ENCODE assay signal across 28 cellular contexts in genomic region chr12:32104572-32105355, GRCh38. TPM values are rescaled to one million over a fixed set of nuclear protein-coding genes. Genes with fewer than 3 reads are reported as not detected.
A peak's percentile ranks its signal among the peaks of the same experiment; 100 is the strongest.
DNase-seq lines count a peak whose midpoint lies in the region; ATAC-seq, FAIRE-seq and TF ChIP-seq lines count a peak whose summit lies in the region.
"Had no signal": no experiment of that assay in that cellular context is flagged by ENCODE, and none has a peak within 500 bp of the region (broad histone marks: within the 10 kb centered on the region; RNA-seq: fewer than 3 reads in every experiment).

No MANE protein-coding gene starts in this region.

- in situ Hi-C loops in K562 (cut with MboI): no loop called here

- ATAC-seq in natural killer cell (no peak), K562 (no peak), GM19467 (IDR thresholded peaks at IDR 0.05; ENCODE audit: unreplicated experiment) (no peak)
- ATAC-seq in natural killer cell treated with Interleukin-12 subunit alpha and Interleukin-12 subunit beta and Interleukin-15 and Interleukin-18, amount 100 ng/mL, for 72 hours: no peak
- ATAC-seq: activated T-cell treated with anti-CD3 and anti-CD28 coated beads, Interleukin-2, amount 50 U/mL, for 72 hours; GM12878; stimulated activated memory B cell treated with anti-CD40 and anti-IgM and Interleukin-4, amounts not matched to agents 10 μg/mL and 1 μg/mL and 100 μg/mL, for 72 hours; T-cell had no signal

- H3K4me3 ChIP-seq in K562 (no peak overlapping the region), mesenchymal stem cell (ENCODE audit: insufficient read depth in 1 of 2, low read depth in 1 of 2, low read length in 2 of 2) (no peak overlapping the region)
- H3K4me3 ChIP-seq: GM12878, prostate gland, SJCRH30, testis had no signal

- no peak overlapping the region for H2BK120ac ChIP-seq in mesenchymal stem cell (ENCODE audit: low read depth, low read length)

- H3K27ac ChIP-seq in K562 (ENCODE audit: extremely low read depth, low read depth, low read length): no peak overlapping the region
- no peak overlapping the region for H3K27ac ChIP-seq in mesenchymal stem cell (ENCODE audit: low read length, poor library complexity, severe bottlenecking)
- H3K27ac ChIP-seq: prostate gland, SJCRH30, testis had no signal

- H3K18ac ChIP-seq in mesenchymal stem cell (ENCODE audit: low read depth in 1 of 2, low read length in 2 of 2): no peak overlapping the region

- H2BK5ac ChIP-seq in mesenchymal stem cell (ENCODE audit: low read depth, low read length, poor library complexity, severe bottlenecking): no peak overlapping the region

- CTCF ChIA-PET in K562 (lab: Yijun Ruan, JAX; ENCODE audit: low intra/inter-chr PET ratio): no interaction called here

- H3K14ac ChIP-seq in mesenchymal stem cell (ENCODE audit: low read length in 2 of 2): no peak overlapping the region

- no peak for TF ChIP-seq CTCF in natural killer cell (IDR thresholded peaks at IDR 0.05)
- no peak for TF ChIP-seq CTCF in K562 (IDR thresholded peaks at IDR 0.05 in 2 of 3, conservative IDR thresholded peaks at IDR 0.05 in 1 of 3; ENCODE audit: insufficient read depth in 2 of 3, low read depth in 1 of 3, low read length in 3 of 3)
- TF ChIP-seq CTCF in type B pancreatic cell (conservative IDR thresholded peaks at IDR 0.05): no peak

- TF ChIP-seq EP300 in K562 (IDR thresholded peaks at IDR 0.05; ENCODE audit: low read length): peak; percentile 12; the same call in 1 of the 2 replicates

- TF ChIP-seq RAD21 in K562 (CRISPR knock-in tag; conservative IDR thresholded peaks at IDR 0.05 in 1 of 2, IDR thresholded peaks at IDR 0.05 in 1 of 2): no peak

- no peak overlapping the region for H3K23ac ChIP-seq in mesenchymal stem cell (ENCODE audit: low read length in 2 of 2)

- no peaks in the 10 kb centered on the region for H3K36me3 ChIP-seq in K562 (ENCODE audit: control insufficient read depth, insufficient read depth, low read length)
- H3K36me3 ChIP-seq in mesenchymal stem cell (ENCODE audit: control insufficient read depth in 1 of 2, insufficient read depth in 2 of 2, low read depth in 1 of 2, low read length in 2 of 2): no peaks in the 10 kb centered on the region
- H3K36me3 ChIP-seq: prostate gland, SJCRH30 had no signal

- no TSS peak for BruUV-seq in K562 (replicated peaks; lab: Mats Ljungman, UMichigan)

- H3K9me3 ChIP-seq in K562 (replicated peaks; ENCODE audit: control insufficient read depth, insufficient read depth, low read depth, low read length) (no peaks in the 10 kb centered on the region), mesenchymal stem cell (ENCODE audit: control insufficient read depth, low read length) (no peaks in the 10 kb centered on the region)
- H3K9me3 ChIP-seq: prostate gland, SJCRH30, testis had no signal

- H3K4me3 Mint-ChIP-seq in natural killer cell (peak overlapping the region; percentile 30), type B pancreatic cell (peak overlapping the region; percentile 73)
- no peak overlapping the region for H3K4me3 Mint-ChIP-seq in natural killer cell treated with Interleukin-12 subunit alpha and Interleukin-12 subunit beta and Interleukin-15 and Interleukin-18, amount 100 ng/mL, for 72 hours

- no peaks in the 10 kb centered on the region for H3K9me1 ChIP-seq in K562 (ENCODE audit: control insufficient read depth, insufficient read depth, low read length)

- no peak overlapping the region for H3K9ac ChIP-seq in K562 (ENCODE audit: insufficient read depth in 1 of 2, low read depth in 2 of 2, low read length in 2 of 2)
- H3K9ac ChIP-seq in mesenchymal stem cell (ENCODE audit: low read length): no peak overlapping the region

- H3K4me1 ChIP-seq in K562 (replicated peaks in 1 of 2; ENCODE audit: control insufficient read depth in 2 of 2, insufficient read depth in 2 of 2, low read length in 2 of 2) (peaks cover 19 to 21% of the 10 kb centered on the region in 2 experiments; a peak in 4 of 5 replicates), mesenchymal stem cell (ENCODE audit: control insufficient read depth, insufficient read depth, low read depth, low read length) (peaks cover 5% of the 10 kb centered on the region)
- H3K4me1 ChIP-seq: prostate gland, SJCRH30 had no signal

- H2AK5ac ChIP-seq in mesenchymal stem cell (ENCODE audit: low read length, severe bottlenecking): peak overlapping the region; percentile 57

- H3K27me3 Mint-ChIP-seq in natural killer cell (ENCODE audit: low read depth in 2 of 2): peaks cover 0 to 8% of the 10 kb centered on the region in 2 donors
- H3K27me3 Mint-ChIP-seq in natural killer cell treated with Interleukin-12 subunit alpha and Interleukin-12 subunit beta and Interleukin-15 and Interleukin-18, amount 100 ng/mL, for 72 hours: peaks cover 7 to 9% of the 10 kb centered on the region in 2 donors
- peaks cover 26% of the 10 kb centered on the region for H3K27me3 Mint-ChIP-seq in type B pancreatic cell
- H3K27me3 Mint-ChIP-seq: activated naive CD4-positive, alpha-beta T cell treated with anti-CD3 and anti-CD28 coated beads, Interleukin-2, amount 50 U/mL, for 24 hours; central memory CD8-positive, alpha-beta T cell; stimulated activated memory B cell treated with anti-CD40 and anti-IgM and Interleukin-4, amounts not matched to agents 10 μg/mL and 1 μg/mL and 100 μg/mL, for 72 hours; T-cell had no signal

- no peak overlapping the region for H3K27ac Mint-ChIP-seq in natural killer cell
- H3K27ac Mint-ChIP-seq in natural killer cell treated with Interleukin-12 subunit alpha and Interleukin-12 subunit beta and Interleukin-15 and Interleukin-18, amount 100 ng/mL, for 72 hours: no peak overlapping the region
- H3K27ac Mint-ChIP-seq in type B pancreatic cell: peak overlapping the region; percentile 24
- H3K27ac Mint-ChIP-seq: activated naive CD4-positive, alpha-beta T cell treated with anti-CD3 and anti-CD28 coated beads, Interleukin-2, amount 50 U/mL, for 24 hours had no signal

- H3K4me2 ChIP-seq in K562 (ENCODE audit: insufficient read depth, low read length): no peak overlapping the region; the same call in 1 of the 2 replicates
- H3K4me2 ChIP-seq in mesenchymal stem cell (ENCODE audit: low read length, poor library complexity, severe bottlenecking): no peak overlapping the region

- no peak for FAIRE-seq in K562 (lab: Jason Lieb, UNC)
- FAIRE-seq: astrocyte, frontal cortex, GM12878, HTR-8/SVneo, RCC 7860, small intestine had no signal

- H2AFZ ChIP-seq in K562 (ENCODE audit: low read depth, low read length) (no peak overlapping the region), mesenchymal stem cell (ENCODE audit: low read depth, low read length) (no peak overlapping the region)

- H3K36me3 Mint-ChIP-seq in natural killer cell: no peaks in the 10 kb centered on the region
- H3K36me3 Mint-ChIP-seq in natural killer cell treated with Interleukin-12 subunit alpha and Interleukin-12 subunit beta and Interleukin-15 and Interleukin-18, amount 100 ng/mL, for 72 hours: peaks cover 5% of the 10 kb centered on the region
- H3K36me3 Mint-ChIP-seq in type B pancreatic cell: peaks cover 13% of the 10 kb centered on the region
- H3K36me3 Mint-ChIP-seq: CD14-positive monocyte; stimulated activated memory B cell treated with anti-CD40 and anti-IgM and Interleukin-4, amounts not matched to agents 10 μg/mL and 1 μg/mL and 100 μg/mL, for 72 hours; T-cell had no signal

- intact Hi-C loops in natural killer cell (cut with micrococcal nuclease): no loop called here
- intact Hi-C loops in K562 (cut with micrococcal nuclease): loop anchor here (5.0 kb wide), 1 partner anchor 203 kb away; no protein-coding TSS in a partner anchor

- H2BK12ac ChIP-seq in mesenchymal stem cell (ENCODE audit: low read length in 2 of 2): no peak overlapping the region

- no peaks in the 10 kb centered on the region for H3K79me1 ChIP-seq in mesenchymal stem cell (replicated peaks; ENCODE audit: low read length, poor library complexity, severe bottlenecking)

- H3K4me1 Mint-ChIP-seq in natural killer cell (peaks cover 28 to 30% of the 10 kb centered on the region in 2 donors), type B pancreatic cell (ENCODE audit: unreplicated experiment) (no peaks in the 10 kb centered on the region)
- H3K4me1 Mint-ChIP-seq in natural killer cell treated with Interleukin-12 subunit alpha and Interleukin-12 subunit beta and Interleukin-15 and Interleukin-18, amount 100 ng/mL, for 72 hours (ENCODE audit: low read depth in 2 of 2): peaks cover 26% of the 10 kb centered on the region in 2 donors

- DNase-seq in natural killer cell (no peak), K562 (ENCODE audit: extremely low read depth in 1 of 4, low spot score in 3 of 4) (peak; percentile 30 to 53 (median 37)), mesenchymal stem cell (no peak), type B pancreatic cell (ENCODE audit: extremely low spot score, unreplicated experiment) (no peak), HPDE6-E6E7 (ENCODE audit: extremely low spot score) (no peak), NCI-H2171 (lab: John Stamatoyannopoulos, UW) (no peak)
- DNase-seq in natural killer cell treated with Interleukin-12 subunit alpha and Interleukin-12 subunit beta and Interleukin-15 and Interleukin-18, amount 100 ng/mL, for 72 hours (ENCODE audit: low spot score): no peak
- DNase-seq: activated CD4-positive, alpha-beta T cell treated with anti-CD3 and anti-CD28 coated beads for 4 hours; activated T-cell treated with anti-CD3 and anti-CD28 coated beads, Interleukin-2, amount 50 U/mL, for 72 hours; DMS79; Kasumi-1; NCI-H1092; NCI-H2029; SJCRH30; small intestine; T-cell; testis had no signal

- no peak for TF ChIP-seq POLR2A in K562 (conservative IDR thresholded peaks at IDR 0.05)

- POLR2A ChIA-PET in K562 (lab: Yijun Ruan, JAX): interaction anchor here (0.6 kb wide), 1 partner anchor 86 kb away, joined by 3 read pairs; no protein-coding TSS in a partner anchor

- H4K20me1 ChIP-seq in K562 (replicated peaks; ENCODE audit: control insufficient read depth, insufficient read depth, low read length): 0 out of 2 replicates have a peak, but pooled peaks cover 3% of the 10 kb centered on the region

- H3K4ac ChIP-seq in mesenchymal stem cell (ENCODE audit: low read depth in 1 of 2, low read length in 2 of 2): no peak overlapping the region

- H3K9me3 Mint-ChIP-seq in natural killer cell: no peaks in the 10 kb centered on the region
- H3K9me3 Mint-ChIP-seq in natural killer cell treated with Interleukin-12 subunit alpha and Interleukin-12 subunit beta and Interleukin-15 and Interleukin-18, amount 100 ng/mL, for 72 hours: no peaks in the 10 kb centered on the region
- no peaks in the 10 kb centered on the region for H3K9me3 Mint-ChIP-seq in type B pancreatic cell
- H3K9me3 Mint-ChIP-seq: activated naive CD4-positive, alpha-beta T cell treated with anti-CD3 and anti-CD28 coated beads, Interleukin-2, amount 50 U/mL, for 24 hours; activated T-cell treated with anti-CD3 and anti-CD28 coated beads, Interleukin-2, amount 50 U/mL, for 72 hours; CD14-positive monocyte; central memory CD8-positive, alpha-beta T cell; stimulated activated memory B cell treated with anti-CD40 and anti-IgM and Interleukin-4, amounts not matched to agents 10 μg/mL and 1 μg/mL and 100 μg/mL, for 72 hours; T-cell had no signal

- no peak overlapping the region for H2BK15ac ChIP-seq in mesenchymal stem cell (ENCODE audit: low read depth, poor library complexity, severe bottlenecking)

- H4K8ac ChIP-seq in mesenchymal stem cell (ENCODE audit: low read length): no peak overlapping the region

- H3K27me3 ChIP-seq in K562 (ENCODE audit: control insufficient read depth in 2 of 2, insufficient read depth in 2 of 2, low read length in 2 of 2): no peaks in the 10 kb centered on the region
- no peaks in the 10 kb centered on the region for H3K27me3 ChIP-seq in mesenchymal stem cell (ENCODE audit: control insufficient read depth in 1 of 2, insufficient read depth in 1 of 2, low read length in 2 of 2)
- H3K27me3 ChIP-seq: SJCRH30, testis had no signal

- H4K91ac ChIP-seq in mesenchymal stem cell (ENCODE audit: low read length): no peak overlapping the region

- 28% methylated on average over 11 of the region's 11 CpGs for whole genome bisulfite sequencing in K562 (ENCODE audit: insufficient coverage, low coverage, missing lambda C conversion rate)
- 74% methylated on average over 7 of the region's 11 CpGs for WGBS in mesenchymal stem cell

- H3K79me2 ChIP-seq in K562 (ENCODE audit: control insufficient read depth, insufficient read depth, low read length): peaks cover 25% of the 10 kb centered on the region

RNA-seq across cellular contexts. Expression of gene BICD1, which starts 1.9 kb away (rescaled TPM):
- total RNA-seq in natural killer cell: 10 to 100 TPM in 2 of 3 donors, 1 to 10 TPM in 1; 10.0 to 16.0 (median 15.5) TPM
- total RNA-seq in natural killer cell treated with Interleukin-12 subunit alpha and Interleukin-12 subunit beta and Interleukin-15 and Interleukin-18, amount 100 ng/mL, for 72 hours: 10 to 100 TPM; 16.6 to 34.4 TPM
- total RNA-seq in K562 (2011; cell fraction: chromatin; rRNA removed; ENCODE audit: low replicate concordance): 21.9 and 35.1 TPM in 2 replicates
- 13.2 and 13.5 TPM in 2 replicates for total RNA-seq in K562 (2011; cell fraction: nucleolus; rRNA removed)
- total RNA-seq in K562 (2011; cell fraction: nucleoplasm; rRNA removed): 26.3 and 35.4 TPM in 2 replicates
- total RNA-seq in K562 (2014; rRNA removed): 12.5 and 14.1 TPM in 2 replicates
- total RNA-seq in K562 (2014; rRNA removed; fragmentation: Illumina TruSeq; extraction: Trizol): 11.6 and 11.9 TPM in 2 replicates
- total RNA-seq in K562 (2015; rRNA removed; fragmentation: Illumina TruSeq; extraction: Trizol): 13.8 and 14.1 TPM in 2 replicates
- 21.1 and 23.2 TPM in 2 replicates for total RNA-seq in K562 (2021)
- polyA plus RNA-seq in K562 (2011; rRNA removed): 10.4 and 13.7 TPM in 2 replicates
- 7.8 and 8.1 TPM in 2 replicates for polyA plus RNA-seq in K562 (2011; cell fraction: cytosol; rRNA removed)
- 25.6 and 29.5 TPM in 2 replicates for polyA plus RNA-seq in K562 (2011; cell fraction: nucleus; rRNA removed)
- polyA plus RNA-seq in K562 (2012): 17.2 and 19.2 TPM in 2 replicates
- 16.7 and 17.8 TPM in 2 replicates for polyA plus RNA-seq in K562 (2014; fragmentation: Illumina TruSeq; extraction: Trizol)
- polyA plus RNA-seq in K562 (2014; fragmentation: Nextera tagmentation; extraction: Ambion mirVana): 1 to 10 TPM; 3.5 to 3.7 TPM
- 14.7 and 16.1 TPM in 2 replicates for polyA plus RNA-seq in K562 (2014; rRNA removed)
- 11.3 and 19.4 TPM in 2 replicates for polyA minus RNA-seq in K562 (2011; rRNA and poly(A)+ RNA removed)
- polyA minus RNA-seq in K562 (2011; cell fraction: cytosol; rRNA and poly(A)+ RNA removed): 4.0 and 7.3 TPM in 2 replicates
- polyA minus RNA-seq in K562 (2011; cell fraction: nucleus; rRNA and poly(A)+ RNA removed): 14.4 and 24.0 TPM in 2 replicates
- polyA plus RNA-seq in mesenchymal stem cell (2013, experiment 1 of 2): 12.2 TPM
- 11.8 TPM for polyA plus RNA-seq in mesenchymal stem cell (2013, experiment 2 of 2)
- total RNA-seq in type B pancreatic cell (ENCODE audit: low replicate concordance): 37.7 and 74.3 TPM in 2 replicates

Comparison
In these comparisons a context has a peak if more than half of its experiments do, and no peak if none do; other contexts are left out.
1. DNase-seq: peak in K562 (4 of 4); none in natural killer cell (single experiment), natural killer cell treated with Interleukin-12 subunit alpha and Interleukin-12 subunit beta and Interleukin-15 and Interleukin-18, amount 100 ng/mL, for 72 hours (single experiment), mesenchymal stem cell (single experiment), type B pancreatic cell (single experiment), HPDE6-E6E7 (single experiment) and NCI-H2171 (single experiment).